Comparison of ENCODE assay signal across 1 cellular context in the genomic region with DNA sequence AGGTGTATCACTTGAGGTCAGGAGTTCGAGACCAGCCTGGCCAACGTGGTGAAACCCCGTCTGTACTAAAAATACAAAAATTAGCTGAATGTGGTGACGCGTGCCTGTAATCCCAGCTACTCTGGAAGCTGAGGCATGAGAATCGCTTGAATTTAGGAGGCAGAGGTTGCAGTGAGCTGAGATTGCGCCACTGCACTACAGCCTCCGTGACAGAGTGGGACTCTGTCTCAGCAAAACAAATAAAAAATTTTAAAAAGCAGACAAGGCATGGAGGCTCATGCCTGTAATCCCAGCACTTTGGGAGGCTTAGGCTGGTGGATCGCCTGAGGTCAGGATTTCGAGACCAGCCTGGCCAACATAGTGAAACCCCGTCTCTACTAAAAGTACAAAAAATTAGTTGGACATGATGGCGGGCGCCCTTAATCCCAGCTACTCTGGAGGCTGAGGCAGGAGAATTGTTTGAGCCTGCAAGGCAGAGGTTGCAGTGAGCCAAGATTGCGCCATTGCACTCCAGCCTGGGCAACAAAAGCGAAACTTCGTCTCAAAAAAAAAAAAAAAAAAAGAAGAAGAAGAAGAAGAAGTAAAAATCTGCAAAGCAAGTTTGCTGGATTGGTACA.
TF ChIP-seq lines count a peak whose summit lies in the region.
"Not testable (repeated sequence)": the region's sequence is repeated elsewhere in the genome, so short reads cannot be mapped to it uniquely, and the experiment has no call there.

No MANE protein-coding gene starts in this region.

TF ChIP-seq in HepG2, 621 proteins besides CTCF, POLR2A, EP300 and RAD21 (continued from another document):
- TF ChIP-seq, protein P1, sequence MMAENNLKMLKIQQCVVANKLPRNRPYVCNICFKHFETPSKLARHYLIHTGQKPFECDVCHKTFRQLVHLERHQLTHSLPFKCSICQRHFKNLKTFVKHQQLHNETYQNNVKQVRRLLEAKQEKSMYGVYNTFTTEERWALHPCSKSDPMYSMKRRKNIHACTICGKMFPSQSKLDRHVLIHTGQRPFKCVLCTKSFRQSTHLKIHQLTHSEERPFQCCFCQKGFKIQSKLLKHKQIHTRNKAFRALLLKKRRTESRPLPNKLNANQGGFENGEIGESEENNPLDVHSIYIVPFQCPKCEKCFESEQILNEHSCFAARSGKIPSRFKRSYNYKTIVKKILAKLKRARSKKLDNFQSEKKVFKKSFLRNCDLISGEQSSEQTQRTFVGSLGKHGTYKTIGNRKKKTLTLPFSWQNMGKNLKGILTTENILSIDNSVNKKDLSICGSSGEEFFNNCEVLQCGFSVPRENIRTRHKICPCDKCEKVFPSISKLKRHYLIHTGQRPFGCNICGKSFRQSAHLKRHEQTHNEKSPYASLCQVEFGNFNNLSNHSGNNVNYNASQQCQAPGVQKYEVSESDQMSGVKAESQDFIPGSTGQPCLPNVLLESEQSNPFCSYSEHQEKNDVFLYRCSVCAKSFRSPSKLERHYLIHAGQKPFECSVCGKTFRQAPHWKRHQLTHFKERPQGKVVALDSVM (CRISPR knock-in tag; IDR thresholded peaks at IDR 0.05) = peak; percentile 73
- TF ChIP-seq HOXA3 (CRISPR knock-in tag; IDR thresholded peaks at IDR 0.05) = peak; percentile 13; the same call in 1 of the 2 replicates
- 0 out of 2 replicates have a peak, but pooled peaks have one; percentile 27 for TF ChIP-seq HIVEP1 (CRISPR knock-in tag; IDR thresholded peaks at IDR 0.05)
- TF ChIP-seq ZMYM2 (CRISPR knock-in tag; IDR thresholded peaks at IDR 0.05) = peak; percentile 52; the same call in 1 of the 2 replicates
- peak; percentile 42; the same call in 1 of the 2 replicates for TF ChIP-seq ZMYM3 (CRISPR knock-in tag; IDR thresholded peaks at IDR 0.05)
- TF ChIP-seq ZNF550 (CRISPR knock-in tag; IDR thresholded peaks at IDR 0.05; ENCODE audit: borderline replicate concordance) = 0 out of 2 replicates have a peak, but pooled peaks have one; percentile 43
- TF ChIP-seq ZFP41 (CRISPR knock-in tag; IDR thresholded peaks at IDR 0.05; ENCODE audit: borderline replicate concordance) = 0 out of 2 replicates have a peak, but pooled peaks have one; percentile 51
- TF ChIP-seq CBX2 (IDR thresholded peaks at IDR 0.05; ENCODE audit: low read depth, low read length) = not testable (repeated sequence)
- TF ChIP-seq CBX2 (CRISPR knock-in tag; IDR thresholded peaks at IDR 0.05; ENCODE audit: low read depth) = 0 out of 2 replicates have a peak, but pooled peaks have one; percentile 42
- TF ChIP-seq PITX1 (CRISPR knock-in tag; IDR thresholded peaks at IDR 0.05) = peak; percentile 18; the same call in 1 of the 2 replicates
- TF ChIP-seq CEBPG (CRISPR knock-in tag; IDR thresholded peaks at IDR 0.05) = peak; percentile 69
- peak; percentile 54; the same call in 1 of the 2 replicates for TF ChIP-seq ZNF7 (CRISPR knock-in tag; IDR thresholded peaks at IDR 0.05)
- TF ChIP-seq ISL2 (CRISPR knock-in tag; IDR thresholded peaks at IDR 0.05) = 0 out of 2 replicates have a peak, but pooled peaks have one; percentile 24
